ENCODE assay signal across 17 cellular contexts in genomic region chrX:100645106-100645505, GRCh38. TPM values are rescaled to one million over a fixed set of nuclear protein-coding genes. Genes with fewer than 3 reads are reported as not detected.
DNase-seq lines count a peak whose midpoint lies in the region; ATAC-seq and TF ChIP-seq lines count a peak whose summit lies in the region.
"Had no signal": no experiment of that assay in that cellular context is flagged by ENCODE, and none has a peak within 500 bp of the region (broad histone marks: within the 10 kb centered on the region; RNA-seq: fewer than 3 reads in every experiment).

No MANE protein-coding gene starts in this region.

- peaks cover 52% of the 10 kb centered on the region for H3F3A ChIP-seq in GM23248 (ENCODE audit: insufficient read depth)

- H3K4me2 ChIP-seq in GM23248 (ENCODE audit: unreplicated experiment): peak overlapping the region; percentile 88

- 0 out of 2 replicates have a peak, but pooled peaks cover 19% of the 10 kb centered on the region for H3K79me2 ChIP-seq in GM23248 (ENCODE audit: insufficient read depth)

- peak overlapping the region; percentile 84 for H3K27ac ChIP-seq in GM23248
- H3K27ac ChIP-seq in stomach: peak overlapping the region in 4 of 5 donors; percentile 12 to 59 (median 58)
- H3K27ac ChIP-seq: ovary had no signal

- no peaks in the 10 kb centered on the region for H3K27me3 ChIP-seq in GM23248 (replicated peaks; ENCODE audit: insufficient read depth)
- H3K27me3 ChIP-seq in stomach: no peaks in the 10 kb centered on the region
- H3K27me3 ChIP-seq: left lung, ovary had no signal

- no peak for TF ChIP-seq POLR2A in stomach (IDR thresholded peaks at IDR 0.05)

- H3K9me3 ChIP-seq in GM23248 (ENCODE audit: low read depth) (no peaks in the 10 kb centered on the region), stomach (no peaks in the 10 kb centered on the region)
- H3K9me3 ChIP-seq: left lung, ovary had no signal

- H2AFZ ChIP-seq in GM23248: peak overlapping the region; percentile 62; the same call in 1 of the 2 replicates

- H4K20me1 ChIP-seq in GM23248 (ENCODE audit: insufficient read depth): no peaks in the 10 kb centered on the region

- no peak for TF ChIP-seq EP300 in stomach (IDR thresholded peaks at IDR 0.05)

- intact Hi-C loops in stomach (cut with DNase I; ENCODE audit: low total_unique reads): no loop called here

- 32 to 36% methylated on average over 4 of the region's 4 CpGs for WGBS in GM23248 (ENCODE audit: low coverage in 1 of 2, low lambda C conversion rate in 2 of 2, missing lambda C conversion rate in 2 of 2), 2 experiments
- WGBS in stomach, 5 donors: 57 to 83% (median 67%) methylated on average over 4 of the region's 4 CpGs

- peaks cover 49% of the 10 kb centered on the region for H3K4me1 ChIP-seq in GM23248 (ENCODE audit: insufficient read depth)
- H3K4me1 ChIP-seq in stomach: no peaks in the 10 kb centered on the region
- H3K4me1 ChIP-seq: left lung had no signal

- no peak for ATAC-seq in HG03442 (IDR thresholded peaks at IDR 0.05; ENCODE audit: unreplicated experiment)
- no peak for ATAC-seq in HG03354 (IDR thresholded peaks at IDR 0.05; ENCODE audit: poor library complexity, severe bottlenecking, unreplicated experiment)
- ATAC-seq in HG02938 (IDR thresholded peaks at IDR 0.05; ENCODE audit: unreplicated experiment): no peak
- ATAC-seq: activated CD4-positive, CD25-positive, alpha-beta regulatory T cell treated with anti-CD3 and anti-CD28 coated beads, Interleukin-2, amount 50 U/mL, for 24 hours; left lung had no signal

- peak overlapping the region; percentile 85 for H3K9ac ChIP-seq in GM23248

- H3K9me2 ChIP-seq in GM23248 (ENCODE audit: insufficient read depth): no peaks in the 10 kb centered on the region

- H3K4me3 ChIP-seq in GM23248: peak overlapping the region; percentile 74
- peak overlapping the region; percentile 3 for H3K4me3 ChIP-seq in astrocyte of the cerebellum (ENCODE audit: low read depth, low read length)
- peak overlapping the region; percentile 50 to 55 for H3K4me3 ChIP-seq in foreskin fibroblast (ENCODE audit: low read depth in 1 of 2, low read length in 2 of 2)
- peak overlapping the region; percentile 9 to 29 (median 20) for H3K4me3 ChIP-seq in stomach

- TF ChIP-seq CTCF in astrocyte of the cerebellum (IDR thresholded peaks at IDR 0.05; ENCODE audit: low read depth, low read length, missing control alignments) (no peak), foreskin fibroblast (IDR thresholded peaks at IDR 0.05; ENCODE audit: low read depth, low read length) (no peak), stomach (IDR thresholded peaks at IDR 0.05) (no peak)

- no peaks in the 10 kb centered on the region for H3K36me3 ChIP-seq in GM23248 (ENCODE audit: low read depth)
- H3K36me3 ChIP-seq in stomach: no peaks in the 10 kb centered on the region
- H3K36me3 ChIP-seq: left lung, ovary had no signal

- DNase-seq in GM23248 (peak; percentile 55), astrocyte of the cerebellum (ENCODE audit: low read depth) (no peak), foreskin fibroblast (peak in 1 of 2 donors; percentile 51), stomach (no peak), NCI-H2171 treated with DMSO at 0.1 percent for 48 hours (lab: John Stamatoyannopoulos, UW) (no peak)
- DNase-seq: COR-L47; left lung; NCI-H1092; NCI-H510A treated with DMSO at 0.1 percent for 48 hours; ovary; SHP77 treated with DMSO at 0.1 percent for 48 hours; stimulated activated CD4-positive, alpha-beta T cell treated with anti-CD3 and anti-CD28 coated beads, Interleukin-4, amount 100 ng/mL, for 24 hours; stimulated activated naive CD4-positive, alpha-beta T cell treated with Interleukin-2 at 50 U/mL for 16 hours had no signal

- in situ Hi-C loops in GM23248 (cut with MboI) (no loop called here), astrocyte of the cerebellum (cut with HindIII; ENCODE audit: low sequenced_read_pairs) (no loop called here)

RNA-seq across cellular contexts. Expression of gene SRPX2, which starts 1.1 kb away (rescaled TPM):
- 36.5 and 36.7 TPM in 2 replicates for total RNA-seq in GM23248 (2014; rRNA removed; shearing (Covaris generic))
- polyA plus RNA-seq in GM23248 (2016; fragmentation: Nextera tagmentation; extraction: Ambion mirVana) (40.3 and 40.4 TPM in 2 replicates), stomach (10 to 100 TPM in 1 of 3 donors, 1 to 10 TPM in 2; 2.6 to 16.7 (median 6.2) TPM)
- 10 to 100 TPM in 2 of 5 donors, 1 to 10 TPM in 3; 4.9 to 28.0 (median 8.9) TPM for total RNA-seq in stomach

RNA-seq across cellular contexts. Expression of gene TSPAN6, which starts 8.5 kb away (rescaled TPM):
- 24.3 and 29.3 TPM in 2 replicates for total RNA-seq in GM23248 (2014; rRNA removed; shearing (Covaris generic))
- polyA plus RNA-seq in GM23248 (2016; fragmentation: Nextera tagmentation; extraction: Ambion mirVana) (36.5 and 37.8 TPM in 2 replicates), stomach (10 to 100 TPM in 2 of 3 donors, 1 to 10 TPM in 1; 9.5 to 19.8 (median 13.5) TPM)
- 10 to 100 TPM in 4 of 5 donors, not detected in 1; 12.5 to 57.1 (median 24.6) TPM for total RNA-seq in stomach

Comparison
In these comparisons a context has a peak if more than half of its experiments do, and no peak if none do; other contexts are left out.
1. H3K4me3 ChIP-seq: peak in every context shown above with its lines; median percentile 74 in GM23248; 52 in foreskin fibroblast; 20 in stomach; 3 in astrocyte of the cerebellum.